Comparison of ENCODE assay signal across 24 cellular contexts in genomic region chr3:84567796-84568195, GRCh38.
DNase-seq lines count a peak whose midpoint lies in the region; ATAC-seq lines count a peak whose summit lies in the region.
"Had no signal": no experiment of that assay in that cellular context is flagged by ENCODE, and none has a peak within 500 bp of the region (broad histone marks: within the 10 kb centered on the region; RNA-seq: fewer than 3 reads in every experiment).

No MANE protein-coding gene starts in this region.

- H2BK5ac ChIP-seq in trophoblast cell (ENCODE audit: low read depth, low read length, poor library complexity), result no peak overlapping the region

- no peaks in the 10 kb centered on the region for H3K27me3 ChIP-seq in trophoblast cell (ENCODE audit: insufficient read depth, low read length)
- H3K27me3 ChIP-seq: BE2C; BLaER1 treated with 17β-estradiol and CSF1 and Interleukin-3, amounts not matched to agents 10 nM and 100 nM had no signal

- H2AK5ac ChIP-seq in trophoblast cell (ENCODE audit: low read length), result no peak overlapping the region

- H2AFZ ChIP-seq in trophoblast cell (ENCODE audit: insufficient read depth, low read length, poor library complexity), result no peak overlapping the region
- H2AFZ ChIP-seq: GM23248 had no signal

- ATAC-seq in HG02938 (IDR thresholded peaks at IDR 0.05; ENCODE audit: unreplicated experiment) (no peak), HG03439 (IDR thresholded peaks at IDR 0.05; ENCODE audit: unreplicated experiment) (no peak)
- ATAC-seq: A549, GM12878 had no signal

- H3K4me2 ChIP-seq in trophoblast cell (ENCODE audit: low read length), result no peak overlapping the region
- H3K4me2 ChIP-seq: A549; BLaER1 treated with 17β-estradiol and CSF1 and Interleukin-3, amounts not matched to agents 10 nM and 100 nM had no signal

- H3K18ac ChIP-seq in trophoblast cell (ENCODE audit: low read length), result no peak overlapping the region

- no peak overlapping the region for H3K14ac ChIP-seq in trophoblast cell (ENCODE audit: low read length)

- DNase-seq in A172 (ENCODE audit: low spot score), result peak; percentile 0
- DNase-seq in LHCN-M2 (ENCODE audit: low read depth), result peak; percentile 1
- peak; percentile 3 for DNase-seq in UCSD-AML1 (lab: John Stamatoyannopoulos, UW; ENCODE audit: unreplicated experiment)
- DNase-seq in trophoblast cell, result no peak
- no peak for DNase-seq in NOMO-1 treated with DMSO at 0.1 percent for 48 hours (lab: John Stamatoyannopoulos, UW; ENCODE audit: unreplicated experiment)
- DNase-seq in activated effector memory CD4-positive, alpha-beta T cell treated with Interleukin-2 at 50 U/mL for 16 hours, result no peak
- DNase-seq: ACHN; AML-193; BE2C; CD4-positive, alpha-beta T cell; CD8-positive, alpha-beta memory T cell; DMS 273 treated with DMSO at 0.1 percent for 48 hours; DMS79; EL; GDM1; GM23248; H9; HFFc6 had no signal

- no peak overlapping the region for H4K8ac ChIP-seq in trophoblast cell (ENCODE audit: low read depth, low read length)

- H3K23ac ChIP-seq in trophoblast cell (ENCODE audit: low read length), result no peak overlapping the region

- H3K27ac ChIP-seq in trophoblast cell (ENCODE audit: low read depth, low read length), result no peak overlapping the region
- H3K27ac ChIP-seq: 22Rv1; A549; BLaER1 treated with 17β-estradiol and CSF1 and Interleukin-3, amounts not matched to agents 10 nM and 100 nM; GM23248 had no signal

- H3K9me3 ChIP-seq in trophoblast cell (ENCODE audit: insufficient read depth, low read depth, low read length), result no peaks in the 10 kb centered on the region
- H3K9me3 ChIP-seq: A549, BE2C had no signal

- H3K9ac ChIP-seq in trophoblast cell (ENCODE audit: low read length), result no peak overlapping the region
- H3K9ac ChIP-seq: BLaER1 treated with 17β-estradiol and CSF1 and Interleukin-3, amounts not matched to agents 10 nM and 100 nM; GM23248 had no signal

- no peak overlapping the region for H4K91ac ChIP-seq in trophoblast cell (ENCODE audit: low read depth, low read length)

- WGBS in trophoblast cell (ENCODE audit: extremely low coverage, insufficient coverage, insufficient read length), result no CpG with 5 or more reads among the region's 4 CpGs

- H3K79me1 ChIP-seq in trophoblast cell (ENCODE audit: low read length), result no peaks in the 10 kb centered on the region

- no peak overlapping the region for H3K4ac ChIP-seq in trophoblast cell (ENCODE audit: low read depth, low read length)

- H2BK120ac ChIP-seq in trophoblast cell (ENCODE audit: insufficient read depth, low read length, poor library complexity), result no peak overlapping the region

- H2BK12ac ChIP-seq in trophoblast cell (ENCODE audit: low read length), result no peak overlapping the region

- H3K4me3 ChIP-seq in trophoblast cell (ENCODE audit: low read depth, low read length), result no peak overlapping the region
- H3K4me3 ChIP-seq: A549; BLaER1 treated with 17β-estradiol and CSF1 and Interleukin-3, amounts not matched to agents 10 nM and 100 nM; GM12878; GM23248 had no signal

- peak overlapping the region; percentile 30 for H4K12ac ChIP-seq in trophoblast cell (ENCODE audit: low read depth, low read length)

- H3K36me3 ChIP-seq in trophoblast cell (ENCODE audit: control insufficient read depth in 1 of 2, insufficient read depth in 2 of 2, low read length in 2 of 2), result no peaks in the 10 kb centered on the region
- H3K36me3 ChIP-seq: BE2C; BLaER1 treated with 17β-estradiol and CSF1 and Interleukin-3, amounts not matched to agents 10 nM and 100 nM had no signal

- H3K79me2 ChIP-seq in trophoblast cell (ENCODE audit: control insufficient read depth, insufficient read depth, low read length, poor library complexity), result no peaks in the 10 kb centered on the region

- H3K4me1 ChIP-seq in trophoblast cell (ENCODE audit: control insufficient read depth in 1 of 2, insufficient read depth in 2 of 2, low read length in 2 of 2), result no peaks in the 10 kb centered on the region
- H3K4me1 ChIP-seq: A549; BE2C; BLaER1 treated with 17β-estradiol and CSF1 and Interleukin-3, amounts not matched to agents 10 nM and 100 nM had no signal

Comparison
In these comparisons a context has a peak if more than half of its experiments do, and no peak if none do; other contexts are left out.
1. DNase-seq: peak in A172 (single experiment), LHCN-M2 (single experiment) and UCSD-AML1 (single experiment); none in trophoblast cell (0 of 2), NOMO-1 treated with DMSO at 0.1 percent for 48 hours (single experiment) and activated effector memory CD4-positive, alpha-beta T cell treated with Interleukin-2 at 50 U/mL for 16 hours (single experiment).